1 cellular context compared by ENCODE assay signal in the genomic region with DNA sequence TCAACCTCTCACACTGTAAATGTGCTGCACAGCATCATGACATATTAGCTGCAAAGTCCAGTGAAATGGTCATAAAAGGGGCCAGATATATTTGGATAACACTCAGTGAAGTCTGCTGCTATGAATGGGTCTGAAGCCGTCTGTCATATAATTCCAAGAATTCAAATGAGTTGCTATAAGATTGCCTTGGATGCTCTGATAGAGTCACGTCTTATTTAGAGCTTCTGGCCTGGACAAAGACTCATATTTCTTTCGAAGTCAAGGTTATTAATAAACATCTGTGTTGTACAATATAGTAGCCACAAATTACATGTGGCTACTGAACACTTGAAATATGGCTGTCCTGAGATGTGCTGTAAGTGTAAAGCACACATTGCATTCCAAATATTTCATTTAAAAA.
TF ChIP-seq lines count a peak whose summit lies in the region.

No MANE protein-coding gene starts in this region.

TF ChIP-seq in GM23338, 12 proteins besides CTCF, POLR2A, EP300 and RAD21 (continued from another document):
- no peak for TF ChIP-seq ZNF462 (CRISPR knock-in tag; IDR thresholded peaks at IDR 0.05)
- TF ChIP-seq, protein P1, sequence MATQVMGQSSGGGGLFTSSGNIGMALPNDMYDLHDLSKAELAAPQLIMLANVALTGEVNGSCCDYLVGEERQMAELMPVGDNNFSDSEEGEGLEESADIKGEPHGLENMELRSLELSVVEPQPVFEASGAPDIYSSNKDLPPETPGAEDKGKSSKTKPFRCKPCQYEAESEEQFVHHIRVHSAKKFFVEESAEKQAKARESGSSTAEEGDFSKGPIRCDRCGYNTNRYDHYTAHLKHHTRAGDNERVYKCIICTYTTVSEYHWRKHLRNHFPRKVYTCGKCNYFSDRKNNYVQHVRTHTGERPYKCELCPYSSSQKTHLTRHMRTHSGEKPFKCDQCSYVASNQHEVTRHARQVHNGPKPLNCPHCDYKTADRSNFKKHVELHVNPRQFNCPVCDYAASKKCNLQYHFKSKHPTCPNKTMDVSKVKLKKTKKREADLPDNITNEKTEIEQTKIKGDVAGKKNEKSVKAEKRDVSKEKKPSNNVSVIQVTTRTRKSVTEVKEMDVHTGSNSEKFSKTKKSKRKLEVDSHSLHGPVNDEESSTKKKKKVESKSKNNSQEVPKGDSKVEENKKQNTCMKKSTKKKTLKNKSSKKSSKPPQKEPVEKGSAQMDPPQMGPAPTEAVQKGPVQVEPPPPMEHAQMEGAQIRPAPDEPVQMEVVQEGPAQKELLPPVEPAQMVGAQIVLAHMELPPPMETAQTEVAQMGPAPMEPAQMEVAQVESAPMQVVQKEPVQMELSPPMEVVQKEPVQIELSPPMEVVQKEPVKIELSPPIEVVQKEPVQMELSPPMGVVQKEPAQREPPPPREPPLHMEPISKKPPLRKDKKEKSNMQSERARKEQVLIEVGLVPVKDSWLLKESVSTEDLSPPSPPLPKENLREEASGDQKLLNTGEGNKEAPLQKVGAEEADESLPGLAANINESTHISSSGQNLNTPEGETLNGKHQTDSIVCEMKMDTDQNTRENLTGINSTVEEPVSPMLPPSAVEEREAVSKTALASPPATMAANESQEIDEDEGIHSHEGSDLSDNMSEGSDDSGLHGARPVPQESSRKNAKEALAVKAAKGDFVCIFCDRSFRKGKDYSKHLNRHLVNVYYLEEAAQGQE (IDR thresholded peaks at IDR 0.05; ENCODE audit: unreplicated experiment), result no peak
- TF ChIP-seq CREB1 (CRISPR knock-in tag; IDR thresholded peaks at IDR 0.05; ENCODE audit: low read depth), result no peak
- TF ChIP-seq NANOG (IDR thresholded peaks at IDR 0.05; ENCODE audit: borderline replicate concordance), result no peak
- TF ChIP-seq POLR2AphosphoS5 (IDR thresholded peaks at IDR 0.05; ENCODE audit: low read depth), result no peak
- TF ChIP-seq EZH2phosphoT487 (IDR thresholded peaks at IDR 0.05; ENCODE audit: unreplicated experiment), result no peak
- TF ChIP-seq EZH2 (IDR thresholded peaks at IDR 0.05; ENCODE audit: low read depth, unreplicated experiment), result no peak
